Comparison of ENCODE assay signal across 1 cellular context in the genomic region with DNA sequence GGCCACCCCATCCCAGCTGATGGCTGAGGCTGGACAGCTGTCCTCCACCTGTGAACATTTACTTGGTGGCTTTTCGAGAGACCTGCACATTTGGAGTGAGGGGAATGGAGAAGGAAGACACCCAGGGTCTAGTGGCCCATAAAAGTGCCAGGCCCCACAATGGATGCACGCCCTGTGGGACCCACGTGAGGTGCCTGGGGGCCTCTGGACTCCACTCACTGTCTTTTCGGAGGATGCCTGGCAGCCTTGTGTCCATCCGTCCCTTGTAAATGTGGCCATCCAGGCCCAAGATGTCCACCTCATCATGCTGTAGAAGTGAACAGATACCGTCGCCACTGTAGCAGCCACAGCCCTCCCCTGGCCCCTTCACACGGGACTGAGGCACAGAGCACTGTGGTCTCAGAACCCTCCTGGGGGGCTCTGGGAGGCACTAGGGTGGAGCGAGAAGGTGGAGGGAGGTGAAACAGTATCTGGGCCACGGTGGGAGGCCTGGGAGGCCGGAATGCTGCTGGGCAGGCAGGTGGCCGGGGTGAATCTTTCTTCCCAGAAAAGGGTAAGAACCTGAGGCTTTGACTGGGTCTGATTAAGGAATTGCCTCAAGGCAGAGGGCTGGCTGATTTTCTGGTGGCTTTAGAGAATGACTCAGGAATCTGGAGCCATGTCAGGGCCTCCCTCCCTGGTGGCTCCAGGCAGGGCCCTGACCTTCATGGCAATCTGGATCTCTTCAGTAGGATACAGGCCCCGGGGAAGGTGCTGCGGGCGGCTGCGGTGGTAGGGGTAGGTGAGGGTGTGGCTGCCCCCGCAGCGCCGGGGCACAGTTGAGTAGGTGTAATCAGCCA.
TF ChIP-seq lines count a peak whose summit lies in the region.

No MANE protein-coding gene starts in this region.

TF ChIP-seq in GM23338, 12 proteins besides CTCF, POLR2A, EP300 and RAD21:
- TF ChIP-seq ZNF331 (CRISPR knock-in tag; IDR thresholded peaks at IDR 0.05; ENCODE audit: low read depth) = no peak
- TF ChIP-seq EZH2 (IDR thresholded peaks at IDR 0.05; ENCODE audit: low read depth, unreplicated experiment) = no peak
- TF ChIP-seq JUNB (IDR thresholded peaks at IDR 0.05; ENCODE audit: unreplicated experiment) = no peak
- TF ChIP-seq NANOG (IDR thresholded peaks at IDR 0.05; ENCODE audit: borderline replicate concordance) = no peak
- TF ChIP-seq EZH2phosphoT487 (IDR thresholded peaks at IDR 0.05; ENCODE audit: unreplicated experiment) = no peak
- TF ChIP-seq, protein P1, sequence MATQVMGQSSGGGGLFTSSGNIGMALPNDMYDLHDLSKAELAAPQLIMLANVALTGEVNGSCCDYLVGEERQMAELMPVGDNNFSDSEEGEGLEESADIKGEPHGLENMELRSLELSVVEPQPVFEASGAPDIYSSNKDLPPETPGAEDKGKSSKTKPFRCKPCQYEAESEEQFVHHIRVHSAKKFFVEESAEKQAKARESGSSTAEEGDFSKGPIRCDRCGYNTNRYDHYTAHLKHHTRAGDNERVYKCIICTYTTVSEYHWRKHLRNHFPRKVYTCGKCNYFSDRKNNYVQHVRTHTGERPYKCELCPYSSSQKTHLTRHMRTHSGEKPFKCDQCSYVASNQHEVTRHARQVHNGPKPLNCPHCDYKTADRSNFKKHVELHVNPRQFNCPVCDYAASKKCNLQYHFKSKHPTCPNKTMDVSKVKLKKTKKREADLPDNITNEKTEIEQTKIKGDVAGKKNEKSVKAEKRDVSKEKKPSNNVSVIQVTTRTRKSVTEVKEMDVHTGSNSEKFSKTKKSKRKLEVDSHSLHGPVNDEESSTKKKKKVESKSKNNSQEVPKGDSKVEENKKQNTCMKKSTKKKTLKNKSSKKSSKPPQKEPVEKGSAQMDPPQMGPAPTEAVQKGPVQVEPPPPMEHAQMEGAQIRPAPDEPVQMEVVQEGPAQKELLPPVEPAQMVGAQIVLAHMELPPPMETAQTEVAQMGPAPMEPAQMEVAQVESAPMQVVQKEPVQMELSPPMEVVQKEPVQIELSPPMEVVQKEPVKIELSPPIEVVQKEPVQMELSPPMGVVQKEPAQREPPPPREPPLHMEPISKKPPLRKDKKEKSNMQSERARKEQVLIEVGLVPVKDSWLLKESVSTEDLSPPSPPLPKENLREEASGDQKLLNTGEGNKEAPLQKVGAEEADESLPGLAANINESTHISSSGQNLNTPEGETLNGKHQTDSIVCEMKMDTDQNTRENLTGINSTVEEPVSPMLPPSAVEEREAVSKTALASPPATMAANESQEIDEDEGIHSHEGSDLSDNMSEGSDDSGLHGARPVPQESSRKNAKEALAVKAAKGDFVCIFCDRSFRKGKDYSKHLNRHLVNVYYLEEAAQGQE (IDR thresholded peaks at IDR 0.05; ENCODE audit: unreplicated experiment) = no peak
- no peak for TF ChIP-seq POLR2AphosphoS5 (IDR thresholded peaks at IDR 0.05; ENCODE audit: low read depth)
- TF ChIP-seq, protein P2, sequence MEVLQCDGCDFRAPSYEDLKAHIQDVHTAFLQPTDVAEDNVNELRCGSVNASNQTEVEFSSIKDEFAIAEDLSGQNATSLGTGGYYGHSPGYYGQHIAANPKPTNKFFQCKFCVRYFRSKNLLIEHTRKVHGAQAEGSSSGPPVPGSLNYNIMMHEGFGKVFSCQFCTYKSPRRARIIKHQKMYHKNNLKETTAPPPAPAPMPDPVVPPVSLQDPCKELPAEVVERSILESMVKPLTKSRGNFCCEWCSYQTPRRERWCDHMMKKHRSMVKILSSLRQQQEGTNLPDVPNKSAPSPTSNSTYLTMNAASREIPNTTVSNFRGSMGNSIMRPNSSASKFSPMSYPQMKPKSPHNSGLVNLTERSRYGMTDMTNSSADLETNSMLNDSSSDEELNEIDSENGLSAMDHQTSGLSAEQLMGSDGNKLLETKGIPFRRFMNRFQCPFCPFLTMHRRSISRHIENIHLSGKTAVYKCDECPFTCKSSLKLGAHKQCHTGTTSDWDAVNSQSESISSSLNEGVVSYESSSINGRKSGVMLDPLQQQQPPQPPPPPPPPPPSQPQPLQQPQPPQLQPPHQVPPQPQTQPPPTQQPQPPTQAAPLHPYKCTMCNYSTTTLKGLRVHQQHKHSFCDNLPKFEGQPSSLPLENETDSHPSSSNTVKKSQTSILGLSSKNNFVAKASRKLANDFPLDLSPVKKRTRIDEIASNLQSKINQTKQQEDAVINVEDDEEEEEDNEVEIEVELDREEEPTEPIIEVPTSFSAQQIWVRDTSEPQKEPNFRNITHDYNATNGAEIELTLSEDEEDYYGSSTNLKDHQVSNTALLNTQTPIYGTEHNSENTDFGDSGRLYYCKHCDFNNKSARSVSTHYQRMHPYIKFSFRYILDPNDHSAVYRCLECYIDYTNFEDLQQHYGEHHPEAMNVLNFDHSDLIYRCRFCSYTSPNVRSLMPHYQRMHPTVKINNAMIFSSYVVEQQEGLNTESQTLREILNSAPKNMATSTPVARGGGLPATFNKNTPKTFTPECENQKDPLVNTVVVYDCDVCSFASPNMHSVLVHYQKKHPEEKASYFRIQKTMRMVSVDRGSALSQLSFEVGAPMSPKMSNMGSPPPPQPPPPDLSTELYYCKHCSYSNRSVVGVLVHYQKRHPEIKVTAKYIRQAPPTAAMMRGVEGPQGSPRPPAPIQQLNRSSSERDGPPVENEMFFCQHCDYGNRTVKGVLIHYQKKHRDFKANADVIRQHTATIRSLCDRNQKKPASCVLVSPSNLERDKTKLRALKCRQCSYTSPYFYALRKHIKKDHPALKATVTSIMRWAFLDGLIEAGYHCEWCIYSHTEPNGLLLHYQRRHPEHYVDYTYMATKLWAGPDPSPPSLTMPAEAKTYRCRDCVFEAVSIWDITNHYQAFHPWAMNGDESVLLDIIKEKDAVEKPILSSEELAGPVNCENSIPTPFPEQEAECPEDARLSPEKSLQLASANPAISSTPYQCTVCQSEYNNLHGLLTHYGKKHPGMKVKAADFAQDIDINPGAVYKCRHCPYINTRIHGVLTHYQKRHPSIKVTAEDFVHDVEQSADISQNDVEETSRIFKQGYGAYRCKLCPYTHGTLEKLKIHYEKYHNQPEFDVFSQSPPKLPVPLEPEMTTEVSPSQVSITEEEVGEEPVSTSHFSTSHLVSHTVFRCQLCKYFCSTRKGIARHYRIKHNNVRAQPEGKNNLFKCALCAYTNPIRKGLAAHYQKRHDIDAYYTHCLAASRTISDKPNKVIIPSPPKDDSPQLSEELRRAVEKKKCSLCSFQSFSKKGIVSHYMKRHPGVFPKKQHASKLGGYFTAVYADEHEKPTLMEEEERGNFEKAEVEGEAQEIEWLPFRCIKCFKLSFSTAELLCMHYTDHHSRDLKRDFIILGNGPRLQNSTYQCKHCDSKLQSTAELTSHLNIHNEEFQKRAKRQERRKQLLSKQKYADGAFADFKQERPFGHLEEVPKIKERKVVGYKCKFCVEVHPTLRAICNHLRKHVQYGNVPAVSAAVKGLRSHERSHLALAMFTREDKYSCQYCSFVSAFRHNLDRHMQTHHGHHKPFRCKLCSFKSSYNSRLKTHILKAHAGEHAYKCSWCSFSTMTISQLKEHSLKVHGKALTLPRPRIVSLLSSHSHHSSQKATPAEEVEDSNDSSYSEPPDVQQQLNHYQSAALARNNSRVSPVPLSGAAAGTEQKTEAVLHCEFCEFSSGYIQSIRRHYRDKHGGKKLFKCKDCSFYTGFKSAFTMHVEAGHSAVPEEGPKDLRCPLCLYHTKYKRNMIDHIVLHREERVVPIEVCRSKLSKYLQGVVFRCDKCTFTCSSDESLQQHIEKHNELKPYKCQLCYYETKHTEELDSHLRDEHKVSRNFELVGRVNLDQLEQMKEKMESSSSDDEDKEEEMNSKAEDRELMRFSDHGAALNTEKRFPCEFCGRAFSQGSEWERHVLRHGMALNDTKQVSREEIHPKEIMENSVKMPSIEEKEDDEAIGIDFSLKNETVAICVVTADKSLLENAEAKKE (CRISPR knock-in tag; IDR thresholded peaks at IDR 0.05) = no peak
- no peak for TF ChIP-seq STAT1 (IDR thresholded peaks at IDR 0.05; ENCODE audit: unreplicated experiment)
- TF ChIP-seq CREB1 (CRISPR knock-in tag; IDR thresholded peaks at IDR 0.05; ENCODE audit: low read depth) = no peak
- no peak for TF ChIP-seq ZNF114 (CRISPR knock-in tag; IDR thresholded peaks at IDR 0.05)
TF ChIP-seq in GM23338: peak in this region for 0.
